Comparison of ENCODE assay signal across 24 cellular contexts in genomic region chr3:123140591-123140990, GRCh38.
DNase-seq lines count a peak whose midpoint lies in the region; ATAC-seq and TF ChIP-seq lines count a peak whose summit lies in the region.
"Had no signal": no experiment of that assay in that cellular context is flagged by ENCODE, and none has a peak within 500 bp of the region (broad histone marks: within the 10 kb centered on the region; RNA-seq: fewer than 3 reads in every experiment).

No MANE protein-coding gene starts in this region.

- H3K27ac ChIP-seq in BLaER1 treated with 17β-estradiol and CSF1 and Interleukin-3, amounts not matched to agents 10 nM and 100 nM: no peak overlapping the region
- no peak overlapping the region for H3K27ac ChIP-seq in Panc1 (ENCODE audit: low read length)
- no peak overlapping the region for H3K27ac ChIP-seq in spleen
- H3K27ac ChIP-seq: A549, HL-60, RWPE1 had no signal

- no peaks in the 10 kb centered on the region for H3K9me3 Mint-ChIP-seq in endothelial cell (ENCODE audit: unreplicated experiment)
- H3K9me3 Mint-ChIP-seq: CD14-positive monocyte; CD8-positive, alpha-beta memory T cell had no signal

- peak overlapping the region in 8 of 11 experiments; percentile 6 to 65 (median 44); a peak in 12 of 22 replicates for H3K4me2 ChIP-seq in BLaER1 treated with 17β-estradiol and CSF1 and Interleukin-3, amounts not matched to agents 10 nM and 100 nM
- H3K4me2 ChIP-seq: A549, SK-N-SH had no signal

- peaks cover 0 to 14% (median 3%) of the 10 kb centered on the region in 11 experiments; a peak in 5 of 22 replicates for H3K36me3 ChIP-seq in BLaER1 treated with 17β-estradiol and CSF1 and Interleukin-3, amounts not matched to agents 10 nM and 100 nM
- peaks cover 4% of the 10 kb centered on the region; the same call in 1 of the 2 replicates for H3K36me3 ChIP-seq in Panc1 (ENCODE audit: control insufficient read depth, insufficient read depth, low read length)
- H3K36me3 ChIP-seq in spleen: peaks cover 0 to 67% (median 13%) of the 10 kb centered on the region in 6 donors

- CTCF ChIA-PET in Panc1 (lab: Charles Lee): no interaction called here

- BruUV-seq in Panc1 (replicated peaks; lab: Mats Ljungman, UMichigan): no TSS peak

- no peaks in the 10 kb centered on the region for H3K9me3 ChIP-seq in BLaER1 treated with 17β-estradiol and CSF1 and Interleukin-3, amounts not matched to agents 10 nM and 100 nM (replicated peaks in 1 of 11)
- H3K9me3 ChIP-seq in Panc1 (ENCODE audit: control insufficient read depth, insufficient read depth, low read depth, low read length): no peaks in the 10 kb centered on the region
- H3K9me3 ChIP-seq in spleen: no peaks in the 10 kb centered on the region
- H3K9me3 ChIP-seq: A549, SK-N-SH had no signal

- in situ Hi-C loops in Panc1 (cut with HindIII; ENCODE audit: low pct_unique_long_range_greater_than_20kb, low sequenced_read_pairs): no loop called here

- no peak for TF ChIP-seq CTCF in Panc1 (IDR thresholded peaks at IDR 0.05)
- TF ChIP-seq CTCF in endothelial cell (IDR thresholded peaks at IDR 0.05; ENCODE audit: unreplicated experiment): no peak
- no peak for TF ChIP-seq CTCF in spleen (IDR thresholded peaks at IDR 0.05 in 8 of 11, conservative IDR thresholded peaks at IDR 0.05 in 3 of 11)

- intact Hi-C loops in Panc1 (cut with micrococcal nuclease; ENCODE audit: unreplicated experiment): no loop called here
- intact Hi-C loops in spleen (cut with DNase I; ENCODE audit: low total_unique reads): no loop called here
- intact Hi-C loops in Right ventricle myocardium superior (cut with DNase I): no loop called here

- peaks cover 0 to 6% (median 0%) of the 10 kb centered on the region in 11 experiments; a peak in 2 of 22 replicates for H4K20me1 ChIP-seq in BLaER1 treated with 17β-estradiol and CSF1 and Interleukin-3, amounts not matched to agents 10 nM and 100 nM

- H3K4me3 ChIP-seq in BLaER1 treated with 17β-estradiol and CSF1 and Interleukin-3, amounts not matched to agents 10 nM and 100 nM: no peak overlapping the region
- no peak overlapping the region for H3K4me3 ChIP-seq in Panc1 (ENCODE audit: low read depth in 2 of 2, low read length in 2 of 2)
- H3K4me3 ChIP-seq in spleen: no peak overlapping the region
- H3K4me3 ChIP-seq: A549 had no signal

- H3K4me1 ChIP-seq in BLaER1 treated with 17β-estradiol and CSF1 and Interleukin-3, amounts not matched to agents 10 nM and 100 nM: peaks cover 0 to 25% (median 19%) of the 10 kb centered on the region in 10 experiments; a peak in 13 of 20 replicates
- H3K4me1 ChIP-seq in Panc1 (ENCODE audit: control insufficient read depth, insufficient read depth, low read length): no peaks in the 10 kb centered on the region
- no peaks in the 10 kb centered on the region for H3K4me1 ChIP-seq in spleen

- no peaks in the 10 kb centered on the region for H3K27me3 ChIP-seq in BLaER1 treated with 17β-estradiol and CSF1 and Interleukin-3, amounts not matched to agents 10 nM and 100 nM
- H3K27me3 ChIP-seq in Panc1 (ENCODE audit: control insufficient read depth, insufficient read depth, low read length) (no peaks in the 10 kb centered on the region), spleen (replicated peaks in 1 of 7) (no peaks in the 10 kb centered on the region)

- H3K9ac ChIP-seq in BLaER1 treated with 17β-estradiol and CSF1 and Interleukin-3, amounts not matched to agents 10 nM and 100 nM: no peak overlapping the region
- H3K9ac ChIP-seq: SK-N-SH had no signal

- POLR2A ChIA-PET in Panc1 (lab: Charles Lee): no interaction called here

- peaks cover 25% of the 10 kb centered on the region for H3K36me3 Mint-ChIP-seq in endothelial cell (ENCODE audit: low read depth, unreplicated experiment)

- H3K27ac Mint-ChIP-seq in endothelial cell (ENCODE audit: unreplicated experiment): no peak overlapping the region

- ATAC-seq in Panc1 (0 out of 2 replicates have a peak, but pooled peaks have one; percentile 15), Right ventricle myocardium superior (ENCODE audit: poor library complexity) (no peak)
- ATAC-seq: A549 had no signal

- no peak for TF ChIP-seq POLR2A in spleen (IDR thresholded peaks at IDR 0.05)

- peaks cover 2% of the 10 kb centered on the region for H3K27me3 Mint-ChIP-seq in endothelial cell (ENCODE audit: unreplicated experiment)
- H3K27me3 Mint-ChIP-seq: CD8-positive, alpha-beta memory T cell had no signal

- 75 to 95% (median 79%) methylated on average over 9 of the region's 9 CpGs for WGBS in spleen, 5 donors

- H3K4me1 Mint-ChIP-seq in endothelial cell (ENCODE audit: unreplicated experiment): no peaks in the 10 kb centered on the region
- H3K4me1 Mint-ChIP-seq: CD14-positive monocyte; CD8-positive, alpha-beta memory T cell had no signal

- peak overlapping the region; percentile 77 for H3K4me3 Mint-ChIP-seq in endothelial cell (ENCODE audit: unreplicated experiment)
- H3K4me3 Mint-ChIP-seq: CD14-positive monocyte; CD8-positive, alpha-beta memory T cell had no signal

- DNase-seq in Panc1 (ENCODE audit: low read depth, low spot score): no peak
- DNase-seq in endothelial cell (ENCODE audit: low spot score): no peak
- peak; percentile 47 for DNase-seq in spleen
- DNase-seq in Right ventricle myocardium superior: no peak
- no peak for DNase-seq in HuH-7.5 (ENCODE audit: low spot score)
- DNase-seq in nucleus accumbens (lab: John Stamatoyannopoulos, UW): no peak
- DNase-seq: AML-193; CD8-positive, alpha-beta memory T cell; DMS153; DND-41; NCI-H1048; NCI-H1417; NCI-H187; NCI-H2107; NCI-H446 treated with DMSO at 0.1 percent for 48 hours; NCI-H526; SIG-M5; SK-N-SH; SW 1271 had no signal
